Comparison of ENCODE assay signal across 8 cellular contexts in the genomic region with DNA sequence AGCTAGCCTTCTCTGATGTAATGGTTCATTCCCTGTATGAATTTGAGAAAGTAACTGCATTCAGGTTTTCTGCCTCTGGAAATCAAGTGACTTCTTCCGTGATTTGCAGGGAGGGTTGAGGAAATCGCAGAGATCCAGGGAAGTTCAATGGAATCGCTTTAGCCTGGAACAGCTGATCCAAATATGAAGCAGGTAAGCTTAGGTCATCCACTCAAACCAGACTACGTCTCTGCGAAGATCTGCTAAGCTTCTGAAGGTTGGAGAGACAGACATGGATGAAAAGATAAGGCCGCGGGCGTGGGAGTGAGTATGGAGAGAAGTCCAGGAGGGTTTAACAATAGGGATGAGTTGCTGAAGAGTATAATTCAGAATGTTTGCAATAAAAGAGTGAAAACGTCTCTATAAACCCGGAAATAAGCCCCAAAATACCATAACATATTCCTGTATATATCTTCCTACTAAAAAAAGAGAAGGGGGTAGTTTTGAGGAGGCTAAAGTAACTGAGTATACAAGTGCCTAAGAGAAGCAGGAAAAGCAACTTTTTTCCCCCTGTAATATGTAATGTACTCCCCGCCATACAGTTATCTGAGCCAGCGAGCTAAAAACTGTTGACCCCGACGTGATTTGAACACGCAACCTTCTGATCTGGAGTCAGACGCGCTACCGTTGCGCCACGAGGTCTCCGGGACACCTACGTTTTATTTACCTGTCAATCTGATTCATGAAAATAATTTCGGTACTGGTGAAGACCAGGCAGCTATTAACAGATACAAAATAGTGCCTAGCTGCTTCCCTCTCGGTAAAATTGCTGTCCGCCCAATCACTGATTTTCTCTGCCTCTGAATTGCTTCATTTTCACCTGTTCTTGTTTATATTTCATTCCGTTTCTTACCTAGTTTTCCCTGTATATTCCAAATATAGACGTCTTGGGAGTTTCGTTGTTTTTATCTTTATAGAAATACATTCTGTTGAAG. TPM values are rescaled to one million over a fixed set of nuclear protein-coding genes. Genes with fewer than 3 reads are reported as not detected.
DNase-seq lines count a peak whose midpoint lies in the region; ATAC-seq and TF ChIP-seq lines count a peak whose summit lies in the region.

No MANE protein-coding gene starts in this region.

- peak overlapping the region; percentile 3 for H3K27ac Mint-ChIP-seq in glutamatergic neuron (ENCODE audit: unreplicated experiment)
- peak overlapping the region; percentile 78 to 99 for H3K27ac Mint-ChIP-seq in stimulated activated naive CD8-positive, alpha-beta T cell treated with anti-CD3 and anti-CD28 coated beads, Interleukin-15, amount 100 ng/mL, for 72 hours

- no peak for TF ChIP-seq CTCF in left ventricle myocardium inferior (IDR thresholded peaks at IDR 0.05; ENCODE audit: borderline replicate concordance)
- TF ChIP-seq CTCF in glutamatergic neuron (IDR thresholded peaks at IDR 0.05; ENCODE audit: partially characterized antibody, unreplicated experiment) = no peak

- ATAC-seq in left cardiac atrium = no peak
- ATAC-seq in stimulated activated naive CD8-positive, alpha-beta T cell treated with anti-CD3 and anti-CD28 coated beads, Interleukin-15, amount 100 ng/mL, for 72 hours = peak; percentile 76
- no peak for ATAC-seq in HG02610 (IDR thresholded peaks at IDR 0.05; ENCODE audit: unreplicated experiment)

- peak overlapping the region; percentile 88 for H3K4me3 Mint-ChIP-seq in glutamatergic neuron (ENCODE audit: unreplicated experiment)
- H3K4me3 Mint-ChIP-seq in stimulated activated naive CD8-positive, alpha-beta T cell treated with anti-CD3 and anti-CD28 coated beads, Interleukin-15, amount 100 ng/mL, for 72 hours = peak overlapping the region; percentile 90 to 92

- H3K9me3 Mint-ChIP-seq in glutamatergic neuron (ENCODE audit: unreplicated experiment) = peaks cover 27% of the 10 kb centered on the region
- H3K9me3 Mint-ChIP-seq in stimulated activated naive CD8-positive, alpha-beta T cell treated with anti-CD3 and anti-CD28 coated beads, Interleukin-15, amount 100 ng/mL, for 72 hours = no peaks in the 10 kb centered on the region

- intact Hi-C loops in left ventricle myocardium inferior (cut with micrococcal nuclease) = no loop called here
- intact Hi-C loops in left cardiac atrium (cut with DNase I) = no loop called here

- DNase-seq in left ventricle myocardium inferior (no peak), left cardiac atrium (no peak), NCI-H526 (lab: John Stamatoyannopoulos, UW) (peak; percentile 46 to 69), activated T-cell treated with anti-CD3 and anti-CD28 coated beads for 4 hours (peak; percentile 42), glutamatergic neuron (no peak), HuH-7 (ENCODE audit: low spot score) (no peak)
- peak; percentile 57 to 71 for DNase-seq in stimulated activated naive CD8-positive, alpha-beta T cell treated with anti-CD3 and anti-CD28 coated beads, Interleukin-15, amount 100 ng/mL, for 72 hours

- peaks cover 6% of the 10 kb centered on the region for H3K4me1 Mint-ChIP-seq in glutamatergic neuron (ENCODE audit: low read depth, unreplicated experiment)
- peaks cover 63% of the 10 kb centered on the region for H3K4me1 Mint-ChIP-seq in stimulated activated naive CD8-positive, alpha-beta T cell treated with anti-CD3 and anti-CD28 coated beads, Interleukin-15, amount 100 ng/mL, for 72 hours

- no peaks in the 10 kb centered on the region for H3K9me3 ChIP-seq in left ventricle myocardium inferior (replicated peaks)

- peaks cover 92% of the 10 kb centered on the region for H3K27me3 ChIP-seq in left ventricle myocardium inferior (ENCODE audit: low read depth)

- H3K4me3 ChIP-seq in left ventricle myocardium inferior = peak overlapping the region; percentile 34

- peaks cover 28% of the 10 kb centered on the region for H3K27me3 Mint-ChIP-seq in glutamatergic neuron (ENCODE audit: unreplicated experiment)
- H3K27me3 Mint-ChIP-seq in stimulated activated naive CD8-positive, alpha-beta T cell treated with anti-CD3 and anti-CD28 coated beads, Interleukin-15, amount 100 ng/mL, for 72 hours = peaks cover 10% of the 10 kb centered on the region

- H3K27ac ChIP-seq in left ventricle myocardium inferior (replicated peaks) = no peak overlapping the region

- H3K36me3 Mint-ChIP-seq in glutamatergic neuron (ENCODE audit: unreplicated experiment) = no peaks in the 10 kb centered on the region

- H3K4me1 ChIP-seq in left ventricle myocardium inferior = peaks cover 11% of the 10 kb centered on the region

- H3K36me3 ChIP-seq in left ventricle myocardium inferior = no peaks in the 10 kb centered on the region

RNA-seq across cellular contexts. Expression of a gene that starts 33.9 kb away (rescaled TPM):
- total RNA-seq in left ventricle myocardium inferior (13.1 TPM), left cardiac atrium (10 to 100 TPM in 1 of 2 donors, 1 to 10 TPM in 1; 6.8 to 21.3 TPM), glutamatergic neuron (ENCODE audit: unreplicated experiment) (1.3 TPM)

RNA-seq across cellular contexts. Expression of a gene that starts 51.8 kb away (rescaled TPM):
- 4.2 TPM for total RNA-seq in left ventricle myocardium inferior
- total RNA-seq in left cardiac atrium = 1 to 10 TPM; 6.1 to 9.8 TPM
- total RNA-seq in glutamatergic neuron (ENCODE audit: unreplicated experiment) = 109 TPM

Comparison
In these comparisons a context has a peak if more than half of its experiments do, and no peak if none do; other contexts are left out.
1. DNase-seq: peak in NCI-H526 (2 of 2), activated T-cell treated with anti-CD3 and anti-CD28 coated beads for 4 hours (single experiment) and stimulated activated naive CD8-positive, alpha-beta T cell treated with anti-CD3 and anti-CD28 coated beads, Interleukin-15, amount 100 ng/mL, for 72 hours (2 of 2); none in left ventricle myocardium inferior (single experiment), left cardiac atrium (single experiment), glutamatergic neuron (single experiment) and HuH-7 (single experiment).
2. RNA of a gene that starts 51.8 kb away (total RNA-seq): 109 TPM in glutamatergic neuron (single experiment); 6.1 to 9.8 TPM in left cardiac atrium and 4.2 TPM in left ventricle myocardium inferior (single experiment); every median in the first group is over 10 times any median in the second.